Comparison of ENCODE assay signal across 1 cellular context in the genomic region with DNA sequence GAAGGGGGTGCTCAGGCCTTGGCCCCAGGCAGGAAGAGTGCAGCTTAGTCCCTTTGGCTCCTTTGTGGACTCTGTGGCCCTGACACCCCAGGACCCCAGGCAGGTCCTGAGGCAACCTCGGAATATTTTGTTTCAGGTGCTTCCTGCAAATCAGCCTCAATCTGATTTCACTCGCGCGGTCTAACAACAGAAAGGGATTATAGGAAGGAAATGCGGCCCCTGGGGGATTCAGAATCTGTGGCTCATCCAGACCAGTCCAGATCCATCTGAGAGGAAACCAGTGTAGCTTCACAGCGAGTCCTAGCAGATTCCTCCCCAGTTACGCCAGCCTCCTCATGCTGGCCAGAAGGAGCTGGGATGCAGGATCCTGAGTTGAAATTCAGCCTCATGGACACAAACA.
TF ChIP-seq lines count a peak whose summit lies in the region.

No MANE protein-coding gene starts in this region.

TF ChIP-seq in GM23338, 12 proteins besides CTCF, POLR2A, EP300 and RAD21:
- TF ChIP-seq NANOG (IDR thresholded peaks at IDR 0.05; ENCODE audit: borderline replicate concordance) (no peak), ZNF114 (CRISPR knock-in tag; IDR thresholded peaks at IDR 0.05) (no peak), ZNF331 (CRISPR knock-in tag; IDR thresholded peaks at IDR 0.05; ENCODE audit: low read depth) (no peak), POLR2AphosphoS5 (IDR thresholded peaks at IDR 0.05; ENCODE audit: low read depth) (no peak), CREB1 (CRISPR knock-in tag; IDR thresholded peaks at IDR 0.05; ENCODE audit: low read depth) (no peak)
- TF ChIP-seq, protein P1, sequence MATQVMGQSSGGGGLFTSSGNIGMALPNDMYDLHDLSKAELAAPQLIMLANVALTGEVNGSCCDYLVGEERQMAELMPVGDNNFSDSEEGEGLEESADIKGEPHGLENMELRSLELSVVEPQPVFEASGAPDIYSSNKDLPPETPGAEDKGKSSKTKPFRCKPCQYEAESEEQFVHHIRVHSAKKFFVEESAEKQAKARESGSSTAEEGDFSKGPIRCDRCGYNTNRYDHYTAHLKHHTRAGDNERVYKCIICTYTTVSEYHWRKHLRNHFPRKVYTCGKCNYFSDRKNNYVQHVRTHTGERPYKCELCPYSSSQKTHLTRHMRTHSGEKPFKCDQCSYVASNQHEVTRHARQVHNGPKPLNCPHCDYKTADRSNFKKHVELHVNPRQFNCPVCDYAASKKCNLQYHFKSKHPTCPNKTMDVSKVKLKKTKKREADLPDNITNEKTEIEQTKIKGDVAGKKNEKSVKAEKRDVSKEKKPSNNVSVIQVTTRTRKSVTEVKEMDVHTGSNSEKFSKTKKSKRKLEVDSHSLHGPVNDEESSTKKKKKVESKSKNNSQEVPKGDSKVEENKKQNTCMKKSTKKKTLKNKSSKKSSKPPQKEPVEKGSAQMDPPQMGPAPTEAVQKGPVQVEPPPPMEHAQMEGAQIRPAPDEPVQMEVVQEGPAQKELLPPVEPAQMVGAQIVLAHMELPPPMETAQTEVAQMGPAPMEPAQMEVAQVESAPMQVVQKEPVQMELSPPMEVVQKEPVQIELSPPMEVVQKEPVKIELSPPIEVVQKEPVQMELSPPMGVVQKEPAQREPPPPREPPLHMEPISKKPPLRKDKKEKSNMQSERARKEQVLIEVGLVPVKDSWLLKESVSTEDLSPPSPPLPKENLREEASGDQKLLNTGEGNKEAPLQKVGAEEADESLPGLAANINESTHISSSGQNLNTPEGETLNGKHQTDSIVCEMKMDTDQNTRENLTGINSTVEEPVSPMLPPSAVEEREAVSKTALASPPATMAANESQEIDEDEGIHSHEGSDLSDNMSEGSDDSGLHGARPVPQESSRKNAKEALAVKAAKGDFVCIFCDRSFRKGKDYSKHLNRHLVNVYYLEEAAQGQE (IDR thresholded peaks at IDR 0.05; ENCODE audit: unreplicated experiment), result no peak
- TF ChIP-seq, protein P2, sequence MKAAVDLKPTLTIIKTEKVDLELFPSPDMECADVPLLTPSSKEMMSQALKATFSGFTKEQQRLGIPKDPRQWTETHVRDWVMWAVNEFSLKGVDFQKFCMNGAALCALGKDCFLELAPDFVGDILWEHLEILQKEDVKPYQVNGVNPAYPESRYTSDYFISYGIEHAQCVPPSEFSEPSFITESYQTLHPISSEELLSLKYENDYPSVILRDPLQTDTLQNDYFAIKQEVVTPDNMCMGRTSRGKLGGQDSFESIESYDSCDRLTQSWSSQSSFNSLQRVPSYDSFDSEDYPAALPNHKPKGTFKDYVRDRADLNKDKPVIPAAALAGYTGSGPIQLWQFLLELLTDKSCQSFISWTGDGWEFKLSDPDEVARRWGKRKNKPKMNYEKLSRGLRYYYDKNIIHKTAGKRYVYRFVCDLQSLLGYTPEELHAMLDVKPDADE (IDR thresholded peaks at IDR 0.05), result no peak
